In the genomic region with DNA sequence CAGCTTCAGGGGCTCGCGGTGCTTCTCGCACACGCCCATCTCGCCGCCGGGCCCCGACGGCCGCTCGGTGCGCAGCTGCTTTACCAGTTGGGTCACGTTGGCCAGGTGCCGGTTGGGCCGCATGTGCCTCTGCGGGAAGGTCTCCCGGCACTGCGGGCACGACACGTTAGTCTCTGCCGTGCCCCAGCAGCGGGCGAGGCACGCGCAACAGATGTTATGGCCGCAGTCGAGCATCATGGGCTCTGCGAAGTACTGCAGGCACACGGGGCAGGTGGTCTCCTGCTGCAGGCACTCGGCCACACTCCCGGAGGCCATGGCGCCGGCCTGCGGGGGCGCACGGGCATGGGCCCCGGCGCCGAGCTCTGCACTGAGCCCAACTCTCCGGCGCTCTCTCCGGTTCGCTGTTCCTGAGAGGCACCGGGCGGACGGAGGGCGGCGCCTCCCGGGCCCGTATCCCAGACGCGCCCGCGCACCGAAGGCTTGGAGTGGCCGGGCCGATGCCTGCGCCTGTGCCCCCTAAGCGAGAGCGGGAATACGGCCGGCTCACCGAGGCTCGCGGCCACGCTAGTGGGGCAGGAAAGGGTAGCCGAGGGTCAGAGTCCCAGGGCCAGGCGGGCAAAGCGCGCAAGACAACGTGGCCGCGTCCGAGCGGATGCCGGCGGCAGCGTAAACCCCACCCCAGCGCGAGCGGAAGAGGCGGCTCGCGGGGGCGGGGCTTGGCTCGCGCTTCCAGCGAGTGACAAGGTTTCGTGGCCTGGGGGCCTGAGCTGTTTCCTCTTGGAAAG, we compare ENCODE assay signal across 8 cellular contexts. TPM values are rescaled to one million over a fixed set of nuclear protein-coding genes. Genes with fewer than 3 reads are reported as not detected.
DNase-seq lines count a peak whose midpoint lies in the region; ATAC-seq and TF ChIP-seq lines count a peak whose summit lies in the region.

A gene with protein sequence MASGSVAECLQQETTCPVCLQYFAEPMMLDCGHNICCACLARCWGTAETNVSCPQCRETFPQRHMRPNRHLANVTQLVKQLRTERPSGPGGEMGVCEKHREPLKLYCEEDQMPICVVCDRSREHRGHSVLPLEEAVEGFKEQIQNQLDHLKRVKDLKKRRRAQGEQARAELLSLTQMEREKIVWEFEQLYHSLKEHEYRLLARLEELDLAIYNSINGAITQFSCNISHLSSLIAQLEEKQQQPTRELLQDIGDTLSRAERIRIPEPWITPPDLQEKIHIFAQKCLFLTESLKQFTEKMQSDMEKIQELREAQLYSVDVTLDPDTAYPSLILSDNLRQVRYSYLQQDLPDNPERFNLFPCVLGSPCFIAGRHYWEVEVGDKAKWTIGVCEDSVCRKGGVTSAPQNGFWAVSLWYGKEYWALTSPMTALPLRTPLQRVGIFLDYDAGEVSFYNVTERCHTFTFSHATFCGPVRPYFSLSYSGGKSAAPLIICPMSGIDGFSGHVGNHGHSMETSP (minus strand): TSS at position 668 of the 785 bp plus-strand sequence. CDS start 353 bp downstream, at position 315.

- H3K36me3 ChIP-seq in KMS-11 (ENCODE audit: insufficient read depth) (peaks cover 3% of the 10 kb centered on the region; the same call in 1 of the 2 replicates), RWPE2 (ENCODE audit: low read depth) (peaks cover 42% of the 10 kb centered on the region), neural progenitor cell (no peaks in the 10 kb centered on the region)

- no peak for TF ChIP-seq CTCF in KMS-11 (conservative IDR thresholded peaks at IDR 0.05; ENCODE audit: low read depth, low read length)
- TF ChIP-seq CTCF in RWPE2 (IDR thresholded peaks at IDR 0.05; ENCODE audit: poor library complexity, severe bottlenecking) = no peak
- no peak for TF ChIP-seq CTCF in foreskin keratinocyte (conservative IDR thresholded peaks at IDR 0.05)
- TF ChIP-seq CTCF in neural progenitor cell (IDR thresholded peaks at IDR 0.05) = peak; percentile 6
- TF ChIP-seq CTCF in subcutaneous adipose tissue (IDR thresholded peaks at IDR 0.05; ENCODE audit: low read depth) = no peak

- peak within 1 kb of the TSS; percentile 82 for H3K27ac Mint-ChIP-seq in neural progenitor cell

- H3K4me2 ChIP-seq in KMS-11 (peak within 1 kb of the TSS; percentile 98), neural progenitor cell (peak within 1 kb of the TSS; percentile 91)

- H3K4me1 ChIP-seq in KMS-11 (ENCODE audit: low read depth, poor library complexity, severe bottlenecking) (peaks cover 25% of the 10 kb centered on the region), RWPE2 (ENCODE audit: insufficient read depth, poor library complexity, severe bottlenecking) (peaks cover 7% of the 10 kb centered on the region), foreskin keratinocyte (no peaks in the 10 kb centered on the region), neural progenitor cell (peaks cover 24% of the 10 kb centered on the region)

- H3K79me2 ChIP-seq in KMS-11 (ENCODE audit: insufficient read depth, low read depth) (peaks cover 41% of the 10 kb centered on the region), neural progenitor cell (ENCODE audit: low read depth) (peaks cover 50% of the 10 kb centered on the region)

- peak within 1 kb of the TSS; percentile 94 for H3K9ac ChIP-seq in KMS-11
- H3K9ac ChIP-seq in neural progenitor cell = peak within 1 kb of the TSS; percentile 63

- DNase-seq in EL (peak; percentile 90), RWPE2 (ENCODE audit: low spot score) (peak; percentile 88), foreskin keratinocyte (peak; percentile 45 to 72), neural progenitor cell (ENCODE audit: low spot score) (peak; percentile 96)
- peak; percentile 65 for DNase-seq in activated gamma-delta T cell treated with anti-CD3 and anti-CD28 coated beads, Interleukin-2, amount 50 U/mL, for 16 hours (ENCODE audit: low read depth)

- H3K27ac ChIP-seq in KMS-11 = peak within 1 kb of the TSS; percentile 91
- peak within 1 kb of the TSS; percentile 80 for H3K27ac ChIP-seq in RWPE2 (ENCODE audit: poor library complexity, severe bottlenecking)
- peak within 1 kb of the TSS; percentile 81 for H3K27ac ChIP-seq in foreskin keratinocyte
- H3K27ac ChIP-seq in neural progenitor cell = peak within 1 kb of the TSS; percentile 67

- H3K36me3 Mint-ChIP-seq in neural progenitor cell = peaks cover 24% of the 10 kb centered on the region

- H3K4me3 Mint-ChIP-seq in neural progenitor cell = peak within 1 kb of the TSS; percentile 94

- H2AFZ ChIP-seq in KMS-11 (ENCODE audit: low read depth) (peak within 1 kb of the TSS; percentile 100), neural progenitor cell (replicated peaks) (peak within 1 kb of the TSS; percentile 62)

- no peaks in the 10 kb centered on the region for H3K27me3 Mint-ChIP-seq in neural progenitor cell (ENCODE audit: insufficient read depth, low read depth)

- H3F3A ChIP-seq in neural progenitor cell (ENCODE audit: low read depth) = peaks cover 16% of the 10 kb centered on the region

- H3K4me1 Mint-ChIP-seq in neural progenitor cell = peaks cover 19% of the 10 kb centered on the region

- H3K9me3 ChIP-seq in RWPE2 (ENCODE audit: severe bottlenecking) (no peaks in the 10 kb centered on the region), neural progenitor cell (ENCODE audit: low read depth) (no peaks in the 10 kb centered on the region)

- ATAC-seq in GM21737 (IDR thresholded peaks at IDR 0.05; ENCODE audit: unreplicated experiment) (peak; percentile 87), RWPE2 (ENCODE audit: low read depth) (peak; percentile 79), foreskin keratinocyte (peak; percentile 78)

- H3K27me3 ChIP-seq in KMS-11 (ENCODE audit: insufficient read depth, low read depth) (no peaks in the 10 kb centered on the region), RWPE2 (ENCODE audit: insufficient read depth, poor library complexity, severe bottlenecking) (no peaks in the 10 kb centered on the region), foreskin keratinocyte (no peaks in the 10 kb centered on the region), neural progenitor cell (no peaks in the 10 kb centered on the region)

- H4K20me1 ChIP-seq in KMS-11 (ENCODE audit: insufficient read depth) = no peaks in the 10 kb centered on the region
- H4K20me1 ChIP-seq in neural progenitor cell (ENCODE audit: low read depth) = peaks cover 33% of the 10 kb centered on the region

- H3K9me3 Mint-ChIP-seq in neural progenitor cell = no peaks in the 10 kb centered on the region

- H3K4me3 ChIP-seq in KMS-11 (IDR thresholded peaks at IDR 0.05; ENCODE audit: insufficient read depth, low read depth, low read length) (no peak within 1 kb of the TSS), RWPE2 (ENCODE audit: severe bottlenecking) (peak within 1 kb of the TSS; percentile 94), neural progenitor cell (peak within 1 kb of the TSS; percentile 82)

RNA-seq across cellular contexts. Expression of the gene that starts here (rescaled TPM):
- 50.9 and 60.1 TPM in 2 replicates for total RNA-seq in foreskin keratinocyte
- polyA plus RNA-seq in foreskin keratinocyte = 35.0 and 37.5 TPM in 2 replicates
- 69.0 and 94.5 TPM in 2 replicates for total RNA-seq in neural progenitor cell (ENCODE audit: low replicate concordance)
- 10 to 100 TPM; 32.3 to 49.0 (median 42.4) TPM for total RNA-seq in subcutaneous adipose tissue
